Comparison of ENCODE assay signal across 17 cellular contexts in the genomic region with DNA sequence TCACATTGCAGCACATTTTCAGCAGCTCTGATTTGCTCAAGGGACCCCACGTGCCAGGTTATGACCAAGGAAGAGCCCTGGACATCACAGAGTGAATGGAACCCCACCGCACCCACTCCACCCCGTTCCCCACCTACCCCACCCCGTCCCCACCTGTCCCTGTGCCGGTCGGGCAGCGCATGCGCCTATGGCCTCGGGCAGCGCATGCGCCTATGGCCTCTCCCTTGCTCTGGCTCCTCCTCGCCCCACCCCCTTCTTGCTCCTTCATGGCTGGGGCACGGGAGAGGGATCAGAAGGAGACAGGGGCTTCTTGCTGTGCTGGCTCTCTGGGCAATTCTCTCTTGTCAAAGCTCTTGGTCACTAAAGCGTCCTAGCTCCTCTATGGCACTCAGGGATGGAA.
"Had no signal": no experiment of that assay in that cellular context is flagged by ENCODE, and none has a peak within 500 bp of the region (broad histone marks: within the 10 kb centered on the region; RNA-seq: fewer than 3 reads in every experiment).

No MANE protein-coding gene starts in this region.

- H3K36me3 ChIP-seq: esophagus squamous epithelium, prostate gland, suprapubic skin had no signal

- H3K4me3 ChIP-seq: esophagus squamous epithelium, prostate gland, suprapubic skin had no signal

- H3K27ac ChIP-seq: esophagus squamous epithelium, prostate gland, suprapubic skin had no signal

- ATAC-seq: activated CD4-positive, alpha-beta T cell treated with anti-CD3 and anti-CD28 coated beads for 36 hours; activated T-helper 17 cell treated with anti-CD3 and anti-CD28 coated beads, Interleukin-2, amount 50 U/mL, for 72 hours; left ventricle myocardium superior; right cardiac atrium; WTC11 had no signal

- H3K27ac Mint-ChIP-seq: activated CD4-positive, alpha-beta memory T cell treated with anti-CD3 and anti-CD28 coated beads, Interleukin-2, amount 10 ng/mL, durations not matched to agents 7 days and 5 days; activated CD4-positive, alpha-beta T cell treated with anti-CD3 and anti-CD28 coated beads for 36 hours; activated naive CD8-positive, alpha-beta T cell treated with anti-CD3 and anti-CD28 coated beads for 36 hours; activated T-helper 17 cell treated with anti-CD3 and anti-CD28 coated beads, Interleukin-2, amount 50 U/mL, for 72 hours; memory B cell; WTC11 had no signal

- H3K9me3 Mint-ChIP-seq: activated CD4-positive, alpha-beta memory T cell treated with anti-CD3 and anti-CD28 coated beads, Interleukin-2, amount 10 ng/mL, durations not matched to agents 7 days and 5 days; activated naive CD8-positive, alpha-beta T cell treated with anti-CD3 and anti-CD28 coated beads for 36 hours; activated T-helper 17 cell treated with anti-CD3 and anti-CD28 coated beads, Interleukin-2, amount 50 U/mL, for 72 hours; memory B cell; stimulated activated naive CD8-positive, alpha-beta T cell treated with anti-CD3 and anti-CD28 coated beads, Interleukin-15, Interleukin-2, amounts not matched to agents 100 ng/mL and 50 ng/mL, for 24 hours had no signal

- H3K4me3 Mint-ChIP-seq: activated CD4-positive, alpha-beta memory T cell treated with anti-CD3 and anti-CD28 coated beads, Interleukin-2, amount 10 ng/mL, durations not matched to agents 7 days and 5 days; activated CD4-positive, alpha-beta T cell treated with anti-CD3 and anti-CD28 coated beads for 36 hours; activated naive CD8-positive, alpha-beta T cell treated with anti-CD3 and anti-CD28 coated beads for 36 hours; activated T-helper 17 cell treated with anti-CD3 and anti-CD28 coated beads, Interleukin-2, amount 50 U/mL, for 72 hours; memory B cell; stimulated activated naive CD8-positive, alpha-beta T cell treated with anti-CD3 and anti-CD28 coated beads, Interleukin-15, Interleukin-2, amounts not matched to agents 100 ng/mL and 50 ng/mL, for 24 hours; WTC11 had no signal

- H3K4me1 ChIP-seq: esophagus squamous epithelium, prostate gland, suprapubic skin had no signal

- H3K4me1 Mint-ChIP-seq: activated T-helper 17 cell treated with anti-CD3 and anti-CD28 coated beads, Interleukin-2, amount 50 U/mL, for 72 hours had no signal

- DNase-seq: activated CD4-positive, alpha-beta memory T cell treated with anti-CD3 and anti-CD28 coated beads, Interleukin-2, amount 10 ng/mL, durations not matched to agents 7 days and 5 days; activated CD4-positive, alpha-beta T cell treated with anti-CD3 and anti-CD28 coated beads for 36 hours; activated naive CD4-positive, alpha-beta T cell; activated naive CD8-positive, alpha-beta T cell treated with anti-CD3 and anti-CD28 coated beads for 36 hours; activated T-cell treated with anti-CD3 and anti-CD28 coated beads, Interleukin-2, amount 50 U/mL, for 1 hour; amniotic stem cell; effector CD8-positive, alpha-beta T cell; esophagus squamous epithelium; left ventricle myocardium superior; right cardiac atrium; stimulated activated CD4-positive, alpha-beta T cell treated with anti-CD3 and anti-CD28 coated beads, Interleukin-2, amount 100 ng/mL, for 24 hours had no signal

- H3K9me3 ChIP-seq: esophagus squamous epithelium, prostate gland, suprapubic skin had no signal

- H3K36me3 Mint-ChIP-seq: activated naive CD8-positive, alpha-beta T cell treated with anti-CD3 and anti-CD28 coated beads for 36 hours; memory B cell had no signal
